In genomic region chr2:235577404-235578330, GRCh38 we compare ENCODE assay signal across 11 cellular contexts.
DNase-seq lines count a peak whose midpoint lies in the region; ATAC-seq, FAIRE-seq and TF ChIP-seq lines count a peak whose summit lies in the region.
"Had no signal": no experiment of that assay in that cellular context is flagged by ENCODE, and none has a peak within 500 bp of the region (broad histone marks: within the 10 kb centered on the region; RNA-seq: fewer than 3 reads in every experiment).

No MANE protein-coding gene starts in this region.

- H3K36me3 ChIP-seq in HepG2 (replicated peaks in 1 of 2; ENCODE audit: control insufficient read depth in 1 of 2, insufficient read depth in 2 of 2, low read length in 2 of 2) (no peaks in the 10 kb centered on the region), skeletal muscle tissue (ENCODE audit: control insufficient read depth in 3 of 3, insufficient read depth in 3 of 3, low read length in 3 of 3) (no peaks in the 10 kb centered on the region)

- peak; percentile 86 for FAIRE-seq in HepG2 (lab: Jason Lieb, UNC)
- no peak for FAIRE-seq in GM19239 (lab: Jason Lieb, UNC)
- FAIRE-seq: TTC549 had no signal

- TF ChIP-seq EP300 in HepG2 (IDR thresholded peaks at IDR 0.05; ENCODE audit: low read depth in 2 of 2, low read length in 2 of 2) = no peak; a peak in 1 of 4 replicates
- no peak for TF ChIP-seq EP300 in HepG2 (CRISPR knock-in tag; IDR thresholded peaks at IDR 0.05; ENCODE audit: borderline replicate concordance)

- H3K4me3 ChIP-seq in coronary artery (peak overlapping the region; percentile 6), HepG2 (replicated peaks in 1 of 3; ENCODE audit: insufficient read depth in 1 of 3, low read depth in 2 of 3, low read length in 3 of 3) (peak overlapping the region; percentile 8 to 59 (median 53)), skeletal muscle tissue (ENCODE audit: low read length in 3 of 3) (peak overlapping the region; percentile 25 to 68 (median 58))

- TF ChIP-seq RAD21 in HepG2 (CRISPR knock-in tag; IDR thresholded peaks at IDR 0.05) = no peak

- H3K9me3 ChIP-seq in HepG2 (ENCODE audit: low read length) = no peaks in the 10 kb centered on the region
- H3K9me3 ChIP-seq in skeletal muscle tissue (ENCODE audit: control insufficient read depth in 3 of 3, low read length in 3 of 3) = no peaks in the 10 kb centered on the region

- 20% methylated on average over 18 of the region's 28 CpGs for WGBS in HepG2 (ENCODE audit: low lambda C conversion rate)

- H4K20me1 ChIP-seq in HepG2 (ENCODE audit: insufficient read depth, low read length) = peaks cover 27% of the 10 kb centered on the region

- H3K9ac ChIP-seq in HepG2 (ENCODE audit: insufficient read depth, low read depth, low read length) (peak overlapping the region; percentile 49), skeletal muscle tissue (ENCODE audit: low read depth in 1 of 3, low read length in 3 of 3) (peak overlapping the region; percentile 23 to 76 (median 34))

- H3K27me3 ChIP-seq in HepG2 (ENCODE audit: control insufficient read depth in 1 of 2, insufficient read depth in 2 of 2, low read length in 2 of 2) (no peaks in the 10 kb centered on the region), skeletal muscle tissue (ENCODE audit: control insufficient read depth in 3 of 3, insufficient read depth in 3 of 3, low read length in 3 of 3) (no peaks in the 10 kb centered on the region)

- TF ChIP-seq CTCF in coronary artery (IDR thresholded peaks at IDR 0.05) (no peak), HepG2 (CRISPR knock-in tag; IDR thresholded peaks at IDR 0.05) (no peak; the same call in 1 of the 2 replicates), GM13976 (IDR thresholded peaks at IDR 0.05; ENCODE audit: borderline replicate concordance, control extremely low read depth, extremely low read depth, insufficient read depth, missing control alignments) (no peak)

- intact Hi-C loops in HepG2 (cut with micrococcal nuclease; ENCODE audit: unreplicated experiment) = loop anchor here (5.0 kb wide), 1 partner anchor 35 kb away; no protein-coding TSS in a partner anchor

- no peak overlapping the region for H2AFZ ChIP-seq in HepG2 (ENCODE audit: low read length)

- in situ Hi-C loops in HepG2 (cut with HindIII; ENCODE audit: extremely low pct_ligation_motif_present, low pct_unique_long_range_greater_than_20kb) = no loop called here
- in situ Hi-C loops in GM13976 (cut with MboI; ENCODE audit: low sequenced_read_pairs, unreplicated experiment) = no loop called here

- DNase-seq in NCI-H2107 (lab: John Stamatoyannopoulos, UW) (peak; percentile 82), coronary artery (ENCODE audit: low spot score) (no peak), HepG2 (ENCODE audit: low spot score) (peak; percentile 85), Kasumi-1 (lab: John Stamatoyannopoulos, UW) (no peak), GM13976 (ENCODE audit: low spot score) (no peak), GM19239 (ENCODE audit: insufficient read length, low spot score) (no peak)
- no peak for DNase-seq in activated CD4-positive, alpha-beta T cell treated with anti-CD3 and anti-CD28 coated beads for 4 hours
- DNase-seq: NCI-H82; stimulated activated CD4-positive, alpha-beta T cell treated with anti-CD3 and anti-CD28 coated beads, Interleukin-4, amount 100 ng/mL, for 24 hours had no signal

- peaks cover 78% of the 10 kb centered on the region for H3K79me2 ChIP-seq in HepG2 (ENCODE audit: insufficient read depth, low read length)

- POLR2A ChIA-PET in HepG2 (lab: Yijun Ruan, JAX) = interaction anchor here (1.0 kb wide), 1 partner anchor 35 kb away, joined by 3 read pairs; no protein-coding TSS in a partner anchor

- ATAC-seq in HepG2 = peak; percentile 87

- CTCF ChIA-PET in HepG2 (lab: Yijun Ruan, JAX; ENCODE audit: low intra/inter-chr PET ratio, low total read pairs) = no interaction called here

- H3K27ac ChIP-seq in coronary artery = peak overlapping the region in 1 of 2 donors; percentile 7
- H3K27ac ChIP-seq in HepG2 (ENCODE audit: extremely low read length, insufficient read depth, low read length) = peak overlapping the region; percentile 53
- H3K27ac ChIP-seq in skeletal muscle tissue (ENCODE audit: low read depth, low read length) = peak overlapping the region; percentile 20

- TF ChIP-seq POLR2A in HepG2 (IDR thresholded peaks at IDR 0.05; ENCODE audit: insufficient read depth in 1 of 2, low read depth in 2 of 2, low read length in 2 of 2) = no peak

- no TSS peak for BruUV-seq in HepG2 (replicated peaks; lab: Mats Ljungman, UMichigan)

- peak overlapping the region; percentile 92 for H3K4me2 ChIP-seq in HepG2 (ENCODE audit: low read depth, low read length)

- peaks cover 70% of the 10 kb centered on the region for H3K4me1 ChIP-seq in HepG2 (ENCODE audit: insufficient read depth, low read length)
- H3K4me1 ChIP-seq in skeletal muscle tissue (ENCODE audit: control insufficient read depth in 3 of 3, insufficient read depth in 3 of 3, low read length in 3 of 3) = peaks cover 22 to 35% (median 31%) of the 10 kb centered on the region in 3 donors

TF ChIP-seq in HepG2, 621 proteins besides CTCF, POLR2A, EP300 and RAD21 (continues in another document):
- TF ChIP-seq ZNF317 (CRISPR knock-in tag; IDR thresholded peaks at IDR 0.05) = no peak
- 0 out of 2 replicates have a peak, but pooled peaks have one; percentile 61 for TF ChIP-seq ZNF609 (CRISPR knock-in tag; IDR thresholded peaks at IDR 0.05; ENCODE audit: borderline replicate concordance)
- TF ChIP-seq NONO (IDR thresholded peaks at IDR 0.05) = no peak
- TF ChIP-seq NONO (CRISPR knock-in tag; conservative IDR thresholded peaks at IDR 0.05) = peak; percentile 64; the same call in 1 of the 2 replicates
- 0 out of 2 replicates have a peak, but pooled peaks have one; percentile 53 for TF ChIP-seq ZNF343 (CRISPR knock-in tag; IDR thresholded peaks at IDR 0.05)
- TF ChIP-seq SMARCC2 (IDR thresholded peaks at IDR 0.05) = no peak
- TF ChIP-seq ZNF441 (CRISPR knock-in tag; IDR thresholded peaks at IDR 0.05; ENCODE audit: borderline replicate concordance) = no peak; the same call in 1 of the 2 replicates
- TF ChIP-seq NR2F6 (IDR thresholded peaks at IDR 0.05) = no peak
- no peak; the same call in 1 of the 2 replicates for TF ChIP-seq NR2F6 (CRISPR knock-in tag; IDR thresholded peaks at IDR 0.05)
- 0 out of 2 replicates have a peak, but pooled peaks have one; percentile 20 for TF ChIP-seq DNMT1 (CRISPR knock-in tag; IDR thresholded peaks at IDR 0.05)
- TF ChIP-seq ZNF615 (CRISPR knock-in tag; IDR thresholded peaks at IDR 0.05; ENCODE audit: borderline replicate concordance) = no peak

Comparison
In these comparisons a context has a peak if more than half of its experiments do, and no peak if none do; other contexts are left out.
1. DNase-seq: peak in NCI-H2107 (single experiment) and HepG2 (single experiment); none in coronary artery (single experiment), Kasumi-1 (0 of 2), GM13976 (single experiment), activated CD4-positive, alpha-beta T cell treated with anti-CD3 and anti-CD28 coated beads for 4 hours (0 of 2) and GM19239 (single experiment).
2. H3K4me3 ChIP-seq: peak in every context shown above with its lines; median percentile 58 in skeletal muscle tissue; 53 in HepG2; 6 in coronary artery.